ENCODE assay signal across 1 cellular context in genomic region chr15:31357148-31357547, GRCh38.
TF ChIP-seq lines count a peak whose summit lies in the region.

No MANE protein-coding gene starts in this region.

TF ChIP-seq in IMR-90, 13 proteins besides CTCF, POLR2A, EP300 and RAD21 (continued from another document):
- TF ChIP-seq CHD1 (IDR thresholded peaks at IDR 0.05; ENCODE audit: low read depth, low read length) = no peak
- no peak for TF ChIP-seq ELK1 (IDR thresholded peaks at IDR 0.05; ENCODE audit: borderline replicate concordance, low read depth, low read length)
- no peak for TF ChIP-seq MAFK (IDR thresholded peaks at IDR 0.05; ENCODE audit: low read depth, low read length)
- no peak for TF ChIP-seq RFX5 (IDR thresholded peaks at IDR 0.05; ENCODE audit: low read depth, low read length)
- TF ChIP-seq RCOR1 (IDR thresholded peaks at IDR 0.05; ENCODE audit: insufficient replicate concordance, low read length) = no peak
- TF ChIP-seq CEBPB (IDR thresholded peaks at IDR 0.05; ENCODE audit: low read depth, low read length) = no peak
- no peak for TF ChIP-seq SMC3 (IDR thresholded peaks at IDR 0.05; ENCODE audit: low read depth, low read length)
TF ChIP-seq in IMR-90: peak in this region for 0.
